ENCODE assay signal across 9 cellular contexts in genomic region chr9:121550569-121551512, GRCh38. TPM values are rescaled to one million over a fixed set of nuclear protein-coding genes. Genes with fewer than 3 reads are reported as not detected.
A peak's percentile ranks its signal among the peaks of the same experiment; 100 is the strongest.
DNase-seq lines count a peak whose midpoint lies in the region; ATAC-seq, FAIRE-seq and TF ChIP-seq lines count a peak whose summit lies in the region.
"Had no signal": no experiment of that assay in that cellular context is flagged by ENCODE, and none has a peak within 500 bp of the region (broad histone marks: within the 10 kb centered on the region; RNA-seq: fewer than 3 reads in every experiment).

No MANE protein-coding gene starts in this region.

- ATAC-seq in HG02759 (IDR thresholded peaks at IDR 0.05; ENCODE audit: unreplicated experiment) (peak; percentile 61), GM18519 (IDR thresholded peaks at IDR 0.05; ENCODE audit: low FRiP score, unreplicated experiment) (no peak)
- peak; percentile 44 to 45 for ATAC-seq in activated CD4-positive, CD25-positive, alpha-beta regulatory T cell treated with anti-CD3 and anti-CD28 coated beads, Interleukin-2, amount 50 U/mL, for 24 hours
- ATAC-seq in central memory CD8-positive, alpha-beta T cell (replicated peaks; ENCODE audit: extremely low read depth, poor library complexity, severe bottlenecking) = peak; percentile 54

- TF ChIP-seq CTCF in kidney (IDR thresholded peaks at IDR 0.05; ENCODE audit: borderline replicate concordance, extremely low read depth, insufficient read depth) = peak; percentile 92

- peak; percentile 31 for DNase-seq in DMS153 treated with DMSO at 0.1 percent for 48 hours (lab: John Stamatoyannopoulos, UW; ENCODE audit: unreplicated experiment)
- peak; percentile 76 for DNase-seq in NCI-H2171 (lab: John Stamatoyannopoulos, UW)
- DNase-seq in central memory CD8-positive, alpha-beta T cell (ENCODE audit: low spot score in 2 of 2) = peak; percentile 43 to 59
- DNase-seq in kidney = peak; percentile 94
- peak; percentile 22 to 52 for DNase-seq in stimulated activated CD4-positive, alpha-beta T cell treated with anti-CD3 and anti-CD28 coated beads, Interleukin-1b, Interleukin-23, amount 100 ng/mL, for 1 hour (ENCODE audit: low read depth in 2 of 2)

- H3K27me3 Mint-ChIP-seq in central memory CD8-positive, alpha-beta T cell = peaks cover 30% of the 10 kb centered on the region

- H3K27ac Mint-ChIP-seq in central memory CD8-positive, alpha-beta T cell (ENCODE audit: low read depth) = no peak overlapping the region
- H3K27ac Mint-ChIP-seq: dendritic cell treated with granulocyte-macrophage colony-stimulating factor and Interleukin-4, amounts not matched to agents 40 ng/mL and 50 ng/mL, for 4 days had no signal

- H3K4me1 Mint-ChIP-seq in central memory CD8-positive, alpha-beta T cell = peaks cover 6% of the 10 kb centered on the region

- peaks cover 0 to 3% of the 10 kb centered on the region in 2 donors for H3K4me1 ChIP-seq in kidney (ENCODE audit: control insufficient read depth in 1 of 2, insufficient read depth in 1 of 2, low read depth in 1 of 2, low read length in 2 of 2)

- H3K36me3 Mint-ChIP-seq in central memory CD8-positive, alpha-beta T cell (ENCODE audit: insufficient read depth) = no peaks in the 10 kb centered on the region

- H3K36me3 ChIP-seq in kidney (ENCODE audit: control insufficient read depth in 1 of 2, insufficient read depth in 2 of 2, low read length in 2 of 2) = no peaks in the 10 kb centered on the region

- FAIRE-seq in kidney (lab: Jason Lieb, UNC) = no peak

- peak overlapping the region in 1 of 2 donors; percentile 47 for H3K4me3 ChIP-seq in kidney (ENCODE audit: low read length in 2 of 2)

- H3K9ac ChIP-seq in kidney (ENCODE audit: low read length in 2 of 2) = peak overlapping the region in 1 of 2 donors; percentile 55

- H3K4me3 Mint-ChIP-seq in central memory CD8-positive, alpha-beta T cell = no peak overlapping the region

- H3K9me3 ChIP-seq in kidney (ENCODE audit: control insufficient read depth in 1 of 2, low read length in 2 of 2) = no peaks in the 10 kb centered on the region

- intact Hi-C loops in kidney (cut with DNase I) = loop anchor here (10.0 kb wide), 1 partner anchor 444 kb away; no protein-coding TSS in a partner anchor

- no peaks in the 10 kb centered on the region for H3K9me3 Mint-ChIP-seq in central memory CD8-positive, alpha-beta T cell
- H3K9me3 Mint-ChIP-seq: dendritic cell treated with granulocyte-macrophage colony-stimulating factor and Interleukin-4, amounts not matched to agents 40 ng/mL and 50 ng/mL, for 4 days had no signal

- H3K27ac ChIP-seq in kidney (ENCODE audit: low read depth in 2 of 2, low read length in 2 of 2) = no peak overlapping the region

RNA-seq across cellular contexts. Expression of gene GGTA1, which starts 51.2 kb away (rescaled TPM):
- 11.0 TPM for total RNA-seq in kidney
- polyA plus RNA-seq in kidney (ENCODE audit: insufficient read depth, low read depth, low replicate concordance) = 6.8 TPM

Comparison
In these comparisons a context has a peak if more than half of its experiments do, and no peak if none do; other contexts are left out.
1. DNase-seq: peak in every context shown above with its lines; median percentile 94 in kidney; 76 in NCI-H2171; 51 in central memory CD8-positive, alpha-beta T cell; 37 in stimulated activated CD4-positive, alpha-beta T cell treated with anti-CD3 and anti-CD28 coated beads, Interleukin-1b, Interleukin-23, amount 100 ng/mL, for 1 hour; 31 in DMS153 treated with DMSO at 0.1 percent for 48 hours.